Comparison of ENCODE assay signal across 14 cellular contexts in the genomic region with DNA sequence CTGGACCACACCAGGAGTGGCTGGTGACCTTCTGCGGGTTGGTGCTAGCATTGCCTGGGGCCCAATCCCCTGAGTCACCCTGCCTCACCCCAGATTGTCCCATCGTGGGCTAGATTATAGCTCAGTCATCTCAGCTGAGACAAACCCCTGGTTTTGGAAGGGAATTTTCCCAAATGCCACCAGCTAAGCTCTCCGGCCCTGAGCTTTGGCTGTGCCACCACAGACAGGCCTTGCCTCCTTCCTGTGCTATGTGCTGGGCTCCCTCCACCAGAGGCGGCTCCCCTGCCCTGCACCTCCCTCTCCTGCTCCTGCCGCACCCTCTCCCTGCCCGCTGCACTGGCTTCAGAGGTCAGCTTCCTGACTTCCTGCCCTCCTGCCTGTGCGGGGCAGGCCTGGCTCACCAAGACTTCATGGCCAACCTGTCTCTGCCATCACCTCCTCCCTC.
DNase-seq lines count a peak whose midpoint lies in the region; ATAC-seq and TF ChIP-seq lines count a peak whose summit lies in the region.
"Had no signal": no experiment of that assay in that cellular context is flagged by ENCODE, and none has a peak within 500 bp of the region (broad histone marks: within the 10 kb centered on the region; RNA-seq: fewer than 3 reads in every experiment).

No MANE protein-coding gene starts in this region.

- peak; percentile 72 for DNase-seq in AG08396 (ENCODE audit: low spot score)
- DNase-seq in HS-5 (ENCODE audit: low read depth): peak; percentile 8
- peak; percentile 43 for DNase-seq in astrocyte of the spinal cord (ENCODE audit: low read depth, low spot score)
- DNase-seq in iris pigment epithelial cell (ENCODE audit: low read depth): peak; percentile 45
- DNase-seq in activated CD4-positive, alpha-beta T cell treated with anti-CD3 and anti-CD28 coated beads for 4 hours: no peak
- DNase-seq: activated gamma-delta T cell, H7, NCI-H1417, RPMI8226 had no signal

- TF ChIP-seq CTCF in astrocyte of the spinal cord (IDR thresholded peaks at IDR 0.05; ENCODE audit: low read depth, low read length): no peak

- ATAC-seq in GM19023 (IDR thresholded peaks at IDR 0.05; ENCODE audit: unreplicated experiment): no peak
- no peak for ATAC-seq in GM21360 (IDR thresholded peaks at IDR 0.05; ENCODE audit: unreplicated experiment)
- no peak for ATAC-seq in HG03342 (IDR thresholded peaks at IDR 0.05; ENCODE audit: unreplicated experiment)
- ATAC-seq: stimulated activated effector memory CD8-positive, alpha-beta T cell treated with anti-CD3 and anti-CD28 coated beads, Interleukin-12 subunit alpha, Interleukin-12 subunit beta, amount 100 ng/mL, for 72 hours had no signal

- H3K4me3 ChIP-seq in astrocyte of the spinal cord (ENCODE audit: low read depth, low read length): no peak overlapping the region
- H3K4me3 ChIP-seq: vagina had no signal

- in situ Hi-C loops in astrocyte of the spinal cord (cut with HindIII; ENCODE audit: low sequenced_read_pairs): loop anchor here (10.0 kb wide), 1 partner anchor 199 kb away; the partner anchor contains the start of gene TSPAN9

Comparison
In these comparisons a context has a peak if more than half of its experiments do, and no peak if none do; other contexts are left out.
1. DNase-seq: peak in AG08396 (single experiment), HS-5 (single experiment), astrocyte of the spinal cord (single experiment) and iris pigment epithelial cell (single experiment); none in activated CD4-positive, alpha-beta T cell treated with anti-CD3 and anti-CD28 coated beads for 4 hours (0 of 2).